Comparison of ENCODE assay signal across 35 cellular contexts in the genomic region with DNA sequence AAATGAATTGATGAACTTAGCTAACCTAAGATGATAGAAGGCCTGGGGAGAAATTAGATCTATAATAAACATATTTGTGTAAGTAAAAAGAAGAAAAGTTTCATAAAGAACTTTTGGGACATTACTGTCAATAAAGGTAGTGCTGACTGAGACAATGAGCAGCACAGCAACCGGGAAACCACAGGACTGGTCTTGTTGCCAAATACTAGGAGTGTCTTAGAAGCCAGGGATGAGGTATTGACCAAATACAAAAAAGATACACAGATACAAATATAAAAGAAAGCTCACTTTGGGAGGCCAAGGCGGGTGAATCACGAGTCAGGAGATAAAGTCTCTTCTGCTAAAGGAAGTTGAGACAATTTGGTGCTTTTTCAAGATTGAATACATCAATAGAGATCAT.
"Had no signal": no experiment of that assay in that cellular context is flagged by ENCODE, and none has a peak within 500 bp of the region (broad histone marks: within the 10 kb centered on the region; RNA-seq: fewer than 3 reads in every experiment).

No MANE protein-coding gene starts in this region.

- H3K36me3 Mint-ChIP-seq: activated naive CD8-positive, alpha-beta T cell had no signal

- H3K4me3 Mint-ChIP-seq: activated B cell treated with CpG ODN at 0.5 μM for 24 hours; activated CD8-positive, alpha-beta T cell treated with anti-CD3 and anti-CD28 coated beads for 36 hours; activated naive CD8-positive, alpha-beta T cell; activated T-cell treated with anti-CD3 and anti-CD28 coated beads, Interleukin-2, amount 50 U/mL, for 4 hours; activated T-helper 17 cell treated with anti-CD3 and anti-CD28 coated beads, Interleukin-2, amount 50 U/mL, for 72 hours; dendritic cell treated with granulocyte-macrophage colony-stimulating factor and Interleukin-4, amounts not matched to agents 40 ng/mL and 50 ng/mL, for 4 days; endodermal cell; T-helper 17 cell; T-helper 2 cell treated with Interferon-gamma antibody and Interleukin-4, amounts not matched to agents 5 μg/mL and 100 μg/mL, for 36 hours had no signal

- H3K27me3 Mint-ChIP-seq: activated B cell treated with CpG ODN at 0.5 μM for 24 hours; activated CD8-positive, alpha-beta T cell treated with anti-CD3 and anti-CD28 coated beads for 36 hours; activated naive CD8-positive, alpha-beta T cell; activated T-helper 17 cell treated with anti-CD3 and anti-CD28 coated beads, Interleukin-2, amount 50 U/mL, for 72 hours; dendritic cell treated with granulocyte-macrophage colony-stimulating factor and Interleukin-4, amounts not matched to agents 40 ng/mL and 50 ng/mL, for 4 days; T-helper 17 cell had no signal

- H3K9me3 Mint-ChIP-seq: activated B cell treated with CpG ODN at 0.5 μM for 24 hours; activated T-cell treated with anti-CD3 and anti-CD28 coated beads, Interleukin-2, amount 50 U/mL, for 4 hours; activated T-helper 17 cell treated with anti-CD3 and anti-CD28 coated beads, Interleukin-2, amount 50 U/mL, for 72 hours; dendritic cell treated with granulocyte-macrophage colony-stimulating factor and Interleukin-4, amounts not matched to agents 40 ng/mL and 50 ng/mL, for 4 days; endodermal cell; T-helper 2 cell treated with Interferon-gamma antibody and Interleukin-4, amounts not matched to agents 5 μg/mL and 100 μg/mL, for 36 hours had no signal

- H3K27me3 ChIP-seq: body of pancreas, breast epithelium, cardiac muscle cell, dorsolateral prefrontal cortex, gastroesophageal sphincter, heart right ventricle had no signal

- H3K36me3 ChIP-seq: breast epithelium, cardiac muscle cell, gastroesophageal sphincter, heart right ventricle, WERI-Rb-1 had no signal

- H3K27ac Mint-ChIP-seq: activated B cell treated with CpG ODN at 0.5 μM for 24 hours; activated CD8-positive, alpha-beta T cell treated with anti-CD3 and anti-CD28 coated beads for 36 hours; activated naive CD8-positive, alpha-beta T cell; activated T-helper 17 cell treated with anti-CD3 and anti-CD28 coated beads, Interleukin-2, amount 50 U/mL, for 72 hours; dendritic cell treated with granulocyte-macrophage colony-stimulating factor and Interleukin-4, amounts not matched to agents 40 ng/mL and 50 ng/mL, for 4 days; endodermal cell; T-helper 17 cell; T-helper 2 cell treated with Interferon-gamma antibody and Interleukin-4, amounts not matched to agents 5 μg/mL and 100 μg/mL, for 36 hours had no signal

- H3K9me3 ChIP-seq: body of pancreas, breast epithelium, gastroesophageal sphincter, heart right ventricle had no signal

- DNase-seq: activated B cell treated with CpG ODN at 0.5 μM for 24 hours; activated CD4-positive, alpha-beta T cell treated with anti-CD3 and anti-CD28 coated beads for 48 hours; activated CD4-positive, alpha-beta T cell treated with anti-CD3 and anti-CD28 coated beads, Interleukin-2, amount 50 U/mL, for 1 hour; activated CD4-positive, alpha-beta T cell treated with anti-CD3 and anti-CD28 coated beads, Interleukin-2, amount 50 U/mL, for 48 hours; activated CD8-positive, alpha-beta memory T cell treated with anti-CD3 and anti-CD28 coated beads for 24 hours; activated CD8-positive, alpha-beta T cell treated with anti-CD3 and anti-CD28 coated beads for 36 hours; activated effector memory CD4-positive, alpha-beta T cell treated with Interleukin-2 at 50 U/mL for 16 hours; activated gamma-delta T cell treated with Interleukin-2 at 50 U/mL for 16 hours; activated naive CD4-positive, alpha-beta T cell treated with anti-CD3 and anti-CD28 coated beads, Interleukin-2, amount 50 U/mL, for 16 hours; activated naive CD4-positive, alpha-beta T cell treated with Interleukin-2 at 50 U/mL for 16 hours; activated T-cell treated with anti-CD3 and anti-CD28 coated beads, Interleukin-2, amount 50 U/mL, for 4 hours; amniotic stem cell; anterior cingulate cortex; body of pancreas; central memory CD4-positive, alpha-beta T cell; cerebellar nuclear complex; dorsolateral prefrontal cortex; effector memory CD4-positive, alpha-beta T cell; endodermal cell; foreskin melanocyte; heart right ventricle; T-helper 1 cell; T-helper 17 cell; T1000; WERI-Rb-1 had no signal

- H3K27ac ChIP-seq: body of pancreas, breast epithelium, cardiac muscle cell, coronary artery, dorsolateral prefrontal cortex, gastroesophageal sphincter, heart right ventricle, WERI-Rb-1 had no signal

- H3K4me1 Mint-ChIP-seq: activated B cell treated with CpG ODN at 0.5 μM for 24 hours; activated T-helper 17 cell treated with anti-CD3 and anti-CD28 coated beads, Interleukin-2, amount 50 U/mL, for 72 hours; T-helper 17 cell had no signal

- ATAC-seq: activated CD4-positive, CD25-positive, alpha-beta regulatory T cell treated with anti-CD3 and anti-CD28 coated beads, Interleukin-2, amount 50 U/mL, for 24 hours; activated CD8-positive, alpha-beta T cell treated with anti-CD3 and anti-CD28 coated beads for 36 hours; activated T-cell treated with anti-CD3 and anti-CD28 coated beads, Interleukin-2, amount 50 U/mL, for 4 hours; activated T-helper 17 cell treated with anti-CD3 and anti-CD28 coated beads, Interleukin-2, amount 50 U/mL, for 72 hours; body of pancreas; esophagus mucosa; gastroesophageal sphincter; heart right ventricle; T-helper 17 cell had no signal

- H3K4me1 ChIP-seq: body of pancreas, breast epithelium, gastroesophageal sphincter, heart right ventricle had no signal

- H3K4me3 ChIP-seq: body of pancreas, breast epithelium, cardiac muscle cell, coronary artery, dorsolateral prefrontal cortex, gastroesophageal sphincter, heart right ventricle had no signal
